14 cellular contexts compared by ENCODE assay signal in genomic region chr3:104549099-104549714, GRCh38.
DNase-seq lines count a peak whose midpoint lies in the region; ATAC-seq, FAIRE-seq and TF ChIP-seq lines count a peak whose summit lies in the region.
"Had no signal": no experiment of that assay in that cellular context is flagged by ENCODE, and none has a peak within 500 bp of the region (broad histone marks: within the 10 kb centered on the region; RNA-seq: fewer than 3 reads in every experiment).

No MANE protein-coding gene starts in this region.

- H3K36me3 ChIP-seq in thoracic aorta (no peaks in the 10 kb centered on the region), mucosa of descending colon (ENCODE audit: low read depth) (no peaks in the 10 kb centered on the region)
- H3K36me3 ChIP-seq in effector memory CD4-positive, alpha-beta T cell (ENCODE audit: control insufficient read depth, insufficient read depth, low read length), result no peaks in the 10 kb centered on the region

- H3K27me3 ChIP-seq in thoracic aorta (replicated peaks; ENCODE audit: insufficient read depth), result no peaks in the 10 kb centered on the region
- no peaks in the 10 kb centered on the region for H3K27me3 ChIP-seq in effector memory CD4-positive, alpha-beta T cell (replicated peaks; ENCODE audit: control insufficient read depth, insufficient read depth, low read length, poor library complexity, severe bottlenecking)

- intact Hi-C loops in mucosa of descending colon (cut with DNase I, micrococcal nuclease), result no loop called here

- TF ChIP-seq POLR2A in H54 (IDR thresholded peaks at IDR 0.05; ENCODE audit: low read depth, low read length), result no peak

- H3K4me1 ChIP-seq in thoracic aorta (ENCODE audit: control insufficient read depth in 1 of 2, low read depth in 2 of 2), result peaks cover 28 to 55% of the 10 kb centered on the region in 2 donors
- H3K4me1 ChIP-seq in mucosa of descending colon (ENCODE audit: low read depth), result no peaks in the 10 kb centered on the region
- no peaks in the 10 kb centered on the region for H3K4me1 ChIP-seq in effector memory CD4-positive, alpha-beta T cell (ENCODE audit: control insufficient read depth, insufficient read depth, low read length, poor library complexity, severe bottlenecking)

- TF ChIP-seq CTCF in thoracic aorta (IDR thresholded peaks at IDR 0.05) (no peak), mucosa of descending colon (IDR thresholded peaks at IDR 0.05) (no peak)

- ATAC-seq in SK-N-SH treated with all-trans-retinoic acid at 6 μM for 48 hours (peak; percentile 96), thoracic aorta (ENCODE audit: insufficient number of reproducible peaks, low FRiP score, low read depth) (no peak), mucosa of descending colon (no peak)
- ATAC-seq: Panc1 had no signal

- peak overlapping the region; percentile 49 for H3K4me3 ChIP-seq in thoracic aorta
- H3K4me3 ChIP-seq in mucosa of descending colon, result no peak overlapping the region
- H3K4me3 ChIP-seq in effector memory CD4-positive, alpha-beta T cell (ENCODE audit: insufficient read depth, low read depth, low read length, poor library complexity, severe bottlenecking), result no peak overlapping the region

- peak overlapping the region; percentile 49 to 61 for H3K27ac ChIP-seq in thoracic aorta
- no peak overlapping the region for H3K27ac ChIP-seq in effector memory CD4-positive, alpha-beta T cell (ENCODE audit: insufficient read depth, low read length, poor library complexity, severe bottlenecking)

- H3K9me3 ChIP-seq in thoracic aorta (no peaks in the 10 kb centered on the region), mucosa of descending colon (no peaks in the 10 kb centered on the region)
- H3K9me3 ChIP-seq in effector memory CD4-positive, alpha-beta T cell (ENCODE audit: control insufficient read depth, low read length), result no peaks in the 10 kb centered on the region

- DNase-seq in H54 (ENCODE audit: insufficient read length, low spot score), result no peak
- no peak for DNase-seq in thoracic aorta (ENCODE audit: low spot score)
- DNase-seq in mucosa of descending colon, result no peak
- DNase-seq in activated effector memory CD4-positive, alpha-beta T cell treated with anti-CD3 and anti-CD28 coated beads, Interleukin-2, amount 50 U/mL, for 16 hours, result no peak
- no peak for DNase-seq in effector memory CD4-positive, alpha-beta T cell
- DNase-seq: NCI-H1417, NCI-H187, NCI-H446 treated with DMSO at 0.1 percent for 48 hours, NCI-H526 treated with DMSO at 0.1 percent for 48 hours, SIG-M5 had no signal

- FAIRE-seq in H54 (lab: Jason Lieb, UNC), result peak; percentile 36
- peak; percentile 26 for FAIRE-seq in endometrium (lab: Jason Lieb, UNC)
- FAIRE-seq: H1 had no signal

TF ChIP-seq in SK-N-SH treated with all-trans-retinoic acid at 6 μM for 48 hours, 23 proteins besides CTCF, POLR2A, EP300 and RAD21:
- TF ChIP-seq ARNTL (CRISPR knock-in tag; IDR thresholded peaks at IDR 0.05; ENCODE audit: borderline replicate concordance, low read depth) (no peak), GLIS3 (CRISPR knock-in tag; IDR thresholded peaks at IDR 0.05) (no peak), CREB5 (CRISPR knock-in tag; IDR thresholded peaks at IDR 0.05; ENCODE audit: low read depth) (peak; percentile 34; the same call in 1 of the 2 replicates), ISL1 (CRISPR knock-in tag; IDR thresholded peaks at IDR 0.05) (peak; percentile 95), ZNF70 (CRISPR knock-in tag; IDR thresholded peaks at IDR 0.05) (no peak), ZFP30 (CRISPR knock-in tag; IDR thresholded peaks at IDR 0.05) (no peak), ZFP3 (CRISPR knock-in tag; IDR thresholded peaks at IDR 0.05) (peak; percentile 89), CSRNP3 (CRISPR knock-in tag; IDR thresholded peaks at IDR 0.05) (peak; percentile 32; the same call in 1 of the 2 replicates)
